Comparison of ENCODE assay signal across 1 cellular context in the genomic region with DNA sequence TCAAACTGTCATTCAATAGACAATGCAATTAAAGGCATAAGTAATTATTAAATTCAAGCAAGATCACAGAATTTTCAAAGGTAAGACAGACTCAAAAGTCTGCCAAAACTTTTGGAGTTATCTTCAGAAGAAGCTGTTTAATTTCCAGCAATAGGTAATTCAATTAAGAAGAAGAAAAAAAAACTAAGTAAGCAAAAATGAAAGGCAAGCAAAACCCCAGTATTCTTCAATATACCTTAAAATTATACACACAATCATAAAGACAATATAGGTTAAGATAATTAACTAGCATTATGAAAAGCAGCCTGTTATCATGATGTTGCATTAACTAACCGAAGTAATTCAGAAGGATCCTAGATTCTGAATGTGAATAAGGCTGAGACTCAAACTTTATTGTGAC.
TF ChIP-seq lines count a peak whose summit lies in the region.

No MANE protein-coding gene starts in this region.

TF ChIP-seq in HepG2, 621 proteins besides CTCF, POLR2A, EP300 and RAD21:
- TF ChIP-seq MAFK (conservative IDR thresholded peaks at IDR 0.05 in 1 of 2, IDR thresholded peaks at IDR 0.05 in 1 of 2; ENCODE audit: low read length in 2 of 2) (peak; percentile 24 to 66; a peak in 2 of 4 replicates), HES4 (CRISPR knock-in tag; IDR thresholded peaks at IDR 0.05; ENCODE audit: borderline replicate concordance) (no peak)
- TF ChIP-seq, protein P1, sequence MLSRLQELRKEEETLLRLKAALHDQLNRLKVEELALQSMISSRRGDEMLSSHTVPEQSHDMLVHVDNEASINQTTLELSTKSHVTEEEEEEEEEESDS (CRISPR knock-in tag; IDR thresholded peaks at IDR 0.05; ENCODE audit: borderline replicate concordance): no peak
